2 cellular contexts compared by ENCODE assay signal in genomic region chr7:108263364-108263951, GRCh38.
TF ChIP-seq lines count a peak whose summit lies in the region.

No MANE protein-coding gene starts in this region.

TF ChIP-seq in SK-N-SH, 30 proteins besides CTCF, POLR2A, EP300 and RAD21 (continued from another document):
- TF ChIP-seq TEAD4 (IDR thresholded peaks at IDR 0.05; ENCODE audit: borderline replicate concordance, insufficient read depth), result no peak

TF ChIP-seq in SK-N-SH treated with all-trans-retinoic acid at 6 μM for 48 hours, 23 proteins besides CTCF, POLR2A, EP300 and RAD21 (continued from another document):
- TF ChIP-seq TSHZ2 (CRISPR knock-in tag; IDR thresholded peaks at IDR 0.05), result no peak
- no peak for TF ChIP-seq PATZ1 (CRISPR knock-in tag; IDR thresholded peaks at IDR 0.05; ENCODE audit: borderline replicate concordance)
- TF ChIP-seq ZC3H10 (CRISPR knock-in tag; IDR thresholded peaks at IDR 0.05), result no peak
- TF ChIP-seq ZFP30 (CRISPR knock-in tag; IDR thresholded peaks at IDR 0.05), result no peak
- no peak for TF ChIP-seq ZNF565 (CRISPR knock-in tag; conservative IDR thresholded peaks at IDR 0.05; ENCODE audit: low read depth)
- no peak for TF ChIP-seq ARNTL (CRISPR knock-in tag; IDR thresholded peaks at IDR 0.05; ENCODE audit: borderline replicate concordance, low read depth)
- no peak for TF ChIP-seq ZNF70 (CRISPR knock-in tag; IDR thresholded peaks at IDR 0.05)
- TF ChIP-seq ESRRG (CRISPR knock-in tag; IDR thresholded peaks at IDR 0.05), result no peak
TF ChIP-seq in SK-N-SH treated with all-trans-retinoic acid at 6 μM for 48 hours: peak in this region for 0.
